ENCODE assay signal across 8 cellular contexts in the genomic region with DNA sequence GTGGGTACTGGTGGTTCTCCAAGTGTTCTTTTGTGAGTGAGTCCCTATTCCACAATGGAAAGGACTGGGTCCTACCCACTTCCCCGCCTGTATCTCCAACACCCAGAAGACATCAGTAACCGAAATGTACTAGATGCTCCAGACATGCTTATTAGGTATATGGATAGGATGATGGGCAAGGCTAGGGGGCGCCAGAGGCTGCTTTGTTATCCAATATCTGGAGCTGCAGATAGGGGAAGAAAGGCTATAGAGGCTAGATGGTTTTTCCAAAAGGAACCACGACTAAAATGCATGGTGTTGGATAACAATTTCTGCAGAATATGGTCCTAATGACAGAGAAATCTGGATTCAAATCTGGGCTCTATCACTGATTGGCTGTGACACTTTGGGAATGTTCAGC. TPM values are rescaled to one million over a fixed set of nuclear protein-coding genes. Genes with fewer than 3 reads are reported as not detected.
DNase-seq lines count a peak whose midpoint lies in the region; ATAC-seq, FAIRE-seq and TF ChIP-seq lines count a peak whose summit lies in the region.

No MANE protein-coding gene starts in this region.

- FAIRE-seq in kidney (lab: Jason Lieb, UNC), result no peak

- H3K4me3 ChIP-seq in LNCaP clone FGC (ENCODE audit: low read depth, low read length) (no peak overlapping the region), astrocyte of the spinal cord (ENCODE audit: low read depth, low read length) (no peak overlapping the region), kidney (ENCODE audit: low read length in 2 of 2) (no peak overlapping the region)

- H3K9me3 ChIP-seq in kidney (ENCODE audit: control insufficient read depth in 1 of 2, low read length in 2 of 2), result no peaks in the 10 kb centered on the region

- H3K9ac ChIP-seq in kidney (ENCODE audit: low read length in 2 of 2), result no peak overlapping the region

- peaks cover 2 to 12% of the 10 kb centered on the region in 2 donors for H3K4me1 ChIP-seq in kidney (ENCODE audit: control insufficient read depth in 1 of 2, insufficient read depth in 1 of 2, low read depth in 1 of 2, low read length in 2 of 2)

- in situ Hi-C loops in G401 (cut with HindIII; ENCODE audit: low sequenced_read_pairs), result no loop called here
- in situ Hi-C loops in astrocyte of the spinal cord (cut with HindIII; ENCODE audit: low sequenced_read_pairs), result no loop called here

- peak; percentile 34 for DNase-seq in G401 (ENCODE audit: low spot score)
- DNase-seq in LNCaP clone FGC (ENCODE audit: low read depth), result no peak
- DNase-seq in SKM-1 treated with dmso at 0.1 percent for 144 hours (lab: John Stamatoyannopoulos, UW; ENCODE audit: unreplicated experiment), result peak; percentile 71
- DNase-seq in astrocyte of the spinal cord (ENCODE audit: low read depth, low spot score), result peak; percentile 29
- no peak for DNase-seq in kidney
- DNase-seq in stimulated activated CD4-positive, alpha-beta T cell treated with anti-CD3 and anti-CD28 coated beads, Interleukin-4, amount 100 ng/mL, for 48 hours (ENCODE audit: low read depth in 2 of 2), result peak; percentile 59 to 63

- no peaks in the 10 kb centered on the region for H3K36me3 ChIP-seq in kidney (ENCODE audit: control insufficient read depth in 1 of 2, insufficient read depth in 2 of 2, low read length in 2 of 2)

- intact Hi-C loops in kidney (cut with DNase I), result no loop called here

- ATAC-seq in GM19035 (IDR thresholded peaks at IDR 0.05; ENCODE audit: unreplicated experiment), result no peak
- no peak for ATAC-seq in GM21526 (IDR thresholded peaks at IDR 0.05; ENCODE audit: low FRiP score, unreplicated experiment)

- H3K27ac ChIP-seq in kidney (ENCODE audit: low read depth in 2 of 2, low read length in 2 of 2), result no peak overlapping the region

- peak; percentile 43 for TF ChIP-seq CTCF in LNCaP clone FGC (IDR thresholded peaks at IDR 0.05; ENCODE audit: control insufficient read depth, extremely low read depth, insufficient read depth)
- TF ChIP-seq CTCF in astrocyte of the spinal cord (IDR thresholded peaks at IDR 0.05; ENCODE audit: low read depth, low read length), result peak; percentile 56
- peak; percentile 56 for TF ChIP-seq CTCF in kidney (IDR thresholded peaks at IDR 0.05; ENCODE audit: borderline replicate concordance, extremely low read depth, insufficient read depth)

RNA-seq across cellular contexts. Expression of gene TM9SF3, which starts 56.2 kb away (rescaled TPM):
- 39.3 and 64.1 TPM in 2 replicates for total RNA-seq in G401 (2014; rRNA removed; shearing (Covaris generic))
- 144 TPM for total RNA-seq in kidney
- polyA plus RNA-seq in kidney (ENCODE audit: insufficient read depth, low read depth, low replicate concordance), result 42.7 TPM

Comparison
In these comparisons a context has a peak if more than half of its experiments do, and no peak if none do; other contexts are left out.
1. DNase-seq: peak in G401 (single experiment), SKM-1 treated with dmso at 0.1 percent for 144 hours (single experiment), astrocyte of the spinal cord (single experiment) and stimulated activated CD4-positive, alpha-beta T cell treated with anti-CD3 and anti-CD28 coated beads, Interleukin-4, amount 100 ng/mL, for 48 hours (2 of 2); none in LNCaP clone FGC (single experiment) and kidney (single experiment).
2. Peak in every context shown above with its lines, with median percentiles within 50 percentile points of each other: CTCF ChIP-seq.